In genomic region chr18:26440644-26441043, GRCh38 we compare ENCODE assay signal across 28 cellular contexts.
DNase-seq lines count a peak whose midpoint lies in the region; ATAC-seq, FAIRE-seq and TF ChIP-seq lines count a peak whose summit lies in the region.
"Had no signal": no experiment of that assay in that cellular context is flagged by ENCODE, and none has a peak within 500 bp of the region (broad histone marks: within the 10 kb centered on the region; RNA-seq: fewer than 3 reads in every experiment).

No MANE protein-coding gene starts in this region.

- ATAC-seq in upper lobe of right lung (peak; percentile 84), HG02588 (IDR thresholded peaks at IDR 0.05; ENCODE audit: unreplicated experiment) (no peak)
- ATAC-seq: activated CD8-positive, alpha-beta memory T cell treated with anti-CD3 and anti-CD28 coated beads, Interleukin-2, amount 10 ng/mL, durations not matched to agents 7 days and 5 days; CD8-positive, alpha-beta T cell; HCT116 had no signal

- H3K4me3 ChIP-seq in breast epithelium (no peak overlapping the region), fibroblast of mammary gland (ENCODE audit: control insufficient read depth, low read depth, low read length) (no peak overlapping the region), keratinocyte (ENCODE audit: control insufficient read depth in 2 of 3, extremely low read depth in 1 of 3, insufficient read depth in 2 of 3, low read depth in 1 of 3, low read length in 3 of 3) (no peak overlapping the region), upper lobe of right lung (no peak overlapping the region)
- H3K4me3 ChIP-seq: ascending aorta, K562, psoas muscle, SJCRH30, thyroid gland had no signal

- peak; percentile 71 for FAIRE-seq in keratinocyte (lab: Jason Lieb, UNC)
- FAIRE-seq: K562 had no signal

- peak overlapping the region; percentile 78 for H3K4me2 ChIP-seq in keratinocyte (ENCODE audit: control insufficient read depth, extremely low read depth, insufficient read depth, low read depth, low read length)

- H3K27me3 Mint-ChIP-seq in MCF 10A (ENCODE audit: insufficient read depth, unreplicated experiment) = no peaks in the 10 kb centered on the region

- BruUV-seq in MCF 10A (replicated peaks; lab: Mats Ljungman, UMichigan) = no TSS peak

- H3K4me1 Mint-ChIP-seq in MCF 10A (ENCODE audit: insufficient read depth, unreplicated experiment) = peaks cover 43% of the 10 kb centered on the region
- H3K4me1 Mint-ChIP-seq: activated CD4-positive, alpha-beta T cell treated with anti-CD3 and anti-CD28 coated beads, Interleukin-2, amount 10 ng/mL, durations not matched to agents 24 days and 14 days; activated CD8-positive, alpha-beta memory T cell treated with anti-CD3 and anti-CD28 coated beads, Interleukin-2, amount 10 ng/mL, durations not matched to agents 7 days and 5 days; activated naive CD4-positive, alpha-beta T cell treated with anti-CD3 and anti-CD28 coated beads, Interleukin-2, amount 50 U/mL, for 24 hours had no signal

- H2AFZ ChIP-seq in keratinocyte (ENCODE audit: control insufficient read depth, low read length) = peak overlapping the region; percentile 65

- CTCF ChIA-PET in MCF 10A (lab: Yijun Ruan, JAX) = interaction anchor here (0.7 to 2.9 kb wide), 11 partner anchors 8 to 109 kb away, joined by 3 to 12 read pairs (median 4); partner anchors contain the start of gene KCTD1

- POLR2A ChIA-PET in MCF 10A (lab: Yijun Ruan, JAX) = interaction anchor here (0.7 to 7.2 kb wide), 22 partner anchors 8 to 180 kb away, joined by 3 to 41 read pairs (median 6); partner anchors contain the start of gene KCTD1

- no peaks in the 10 kb centered on the region for H3K9me1 ChIP-seq in keratinocyte (ENCODE audit: control insufficient read depth, extremely low read depth, insufficient read depth, low read length)

- no peaks in the 10 kb centered on the region for H3K79me2 ChIP-seq in keratinocyte (ENCODE audit: control insufficient read depth, insufficient read depth, low read length)

- peak; percentile 77 for DNase-seq in MCF 10A (ENCODE audit: unreplicated experiment)
- no peak for DNase-seq in breast epithelium (ENCODE audit: low spot score in 2 of 2)
- peak; percentile 20 for DNase-seq in fibroblast of mammary gland (ENCODE audit: low read depth)
- DNase-seq in keratinocyte (ENCODE audit: low read depth, low spot score) = no peak
- no peak for DNase-seq in upper lobe of right lung
- DNase-seq in OCI-M2 (lab: John Stamatoyannopoulos, UW; ENCODE audit: unreplicated experiment) = no peak
- no peak for DNase-seq in NCI-H2171 treated with DMSO at 0.1 percent for 48 hours (lab: John Stamatoyannopoulos, UW)
- DNase-seq: activated CD4-positive, alpha-beta T cell treated with anti-CD3 and anti-CD28 coated beads, Interleukin-2, amount 10 ng/mL, durations not matched to agents 24 days and 14 days; activated CD8-positive, alpha-beta memory T cell treated with anti-CD3 and anti-CD28 coated beads, Interleukin-2, amount 10 ng/mL, durations not matched to agents 7 days and 5 days; CD8-positive, alpha-beta T cell; effector CD8-positive, alpha-beta T cell; esophagus squamous epithelium; GDM1; NCI-H1694; NCI-H748 treated with DMSO at 0.1 percent for 48 hours; PC-3; psoas muscle; SJCRH30; stimulated activated CD4-positive, alpha-beta T cell treated with anti-CD3 and anti-CD28 coated beads, Interleukin-2, amount 100 ng/mL, for 48 hours; stimulated activated naive CD4-positive, alpha-beta T cell treated with Interleukin-2 at 50 U/mL for 16 hours; T-helper 1 cell had no signal

- no peaks in the 10 kb centered on the region for H3K9me3 ChIP-seq in breast epithelium
- H3K9me3 ChIP-seq in keratinocyte (ENCODE audit: control insufficient read depth, low read depth, low read length) = no peaks in the 10 kb centered on the region
- H3K9me3 ChIP-seq in upper lobe of right lung = no peaks in the 10 kb centered on the region
- H3K9me3 ChIP-seq: ascending aorta, esophagus squamous epithelium, psoas muscle, SJCRH30, thyroid gland had no signal

- H3K36me3 ChIP-seq in breast epithelium = no peaks in the 10 kb centered on the region
- no peaks in the 10 kb centered on the region for H3K36me3 ChIP-seq in keratinocyte (ENCODE audit: control insufficient read depth in 2 of 2, extremely low read depth in 1 of 2, insufficient read depth in 2 of 2, low read length in 2 of 2)
- H3K36me3 ChIP-seq in upper lobe of right lung = no peaks in the 10 kb centered on the region
- H3K36me3 ChIP-seq: ascending aorta, esophagus squamous epithelium, SJCRH30, thyroid gland had no signal

- H3K27me3 ChIP-seq in breast epithelium = no peaks in the 10 kb centered on the region
- no peaks in the 10 kb centered on the region for H3K27me3 ChIP-seq in keratinocyte (ENCODE audit: control insufficient read depth, extremely low read depth, insufficient read depth, low read length)
- no peaks in the 10 kb centered on the region for H3K27me3 ChIP-seq in upper lobe of right lung
- H3K27me3 ChIP-seq: ascending aorta, esophagus squamous epithelium, SJCRH30, thyroid gland had no signal

- H4K20me1 ChIP-seq in keratinocyte (ENCODE audit: control insufficient read depth, extremely low read depth, insufficient read depth, low read length) = no peaks in the 10 kb centered on the region

- H3K4me1 ChIP-seq in breast epithelium (no peaks in the 10 kb centered on the region), keratinocyte (ENCODE audit: control insufficient read depth, extremely low read depth, insufficient read depth, low read length) (peaks cover 34% of the 10 kb centered on the region), upper lobe of right lung (no peaks in the 10 kb centered on the region)
- H3K4me1 ChIP-seq: ascending aorta, psoas muscle, SJCRH30, thyroid gland had no signal

- TF ChIP-seq POLR2A in breast epithelium (IDR thresholded peaks at IDR 0.05) = no peak

- intact Hi-C loops in MCF 10A (cut with micrococcal nuclease) (no loop called here), breast epithelium (cut with DNase I; ENCODE audit: low total_unique reads) (no loop called here), upper lobe of right lung (cut with DNase I) (no loop called here)

- H3K36me3 Mint-ChIP-seq in MCF 10A (ENCODE audit: insufficient read depth, unreplicated experiment) = no peaks in the 10 kb centered on the region
- H3K36me3 Mint-ChIP-seq: activated CD8-positive, alpha-beta memory T cell treated with anti-CD3 and anti-CD28 coated beads, Interleukin-2, amount 10 ng/mL, durations not matched to agents 7 days and 5 days; activated naive CD4-positive, alpha-beta T cell treated with anti-CD3 and anti-CD28 coated beads, Interleukin-2, amount 50 U/mL, for 24 hours; CD8-positive, alpha-beta T cell had no signal

- dilution Hi-C loops in keratinocyte (cut with MboI; ENCODE audit: extremely low pct_ligation_motif_present, low sequenced_read_pairs) = no loop called here

- H3K9me3 Mint-ChIP-seq in MCF 10A (ENCODE audit: unreplicated experiment) = peaks cover 19% of the 10 kb centered on the region
- H3K9me3 Mint-ChIP-seq: activated CD4-positive, alpha-beta T cell treated with anti-CD3 and anti-CD28 coated beads, Interleukin-2, amount 10 ng/mL, durations not matched to agents 24 days and 14 days; activated naive CD4-positive, alpha-beta T cell treated with anti-CD3 and anti-CD28 coated beads, Interleukin-2, amount 50 U/mL, for 24 hours; CD8-positive, alpha-beta T cell had no signal

- H3K4me3 Mint-ChIP-seq in MCF 10A (ENCODE audit: unreplicated experiment) = peak overlapping the region; percentile 58
- H3K4me3 Mint-ChIP-seq: activated CD4-positive, alpha-beta T cell treated with anti-CD3 and anti-CD28 coated beads, Interleukin-2, amount 10 ng/mL, durations not matched to agents 24 days and 14 days; activated CD8-positive, alpha-beta memory T cell treated with anti-CD3 and anti-CD28 coated beads, Interleukin-2, amount 10 ng/mL, durations not matched to agents 7 days and 5 days; activated naive CD4-positive, alpha-beta T cell treated with anti-CD3 and anti-CD28 coated beads, Interleukin-2, amount 50 U/mL, for 24 hours; CD8-positive, alpha-beta T cell had no signal

- peak overlapping the region; percentile 48 for H3K9ac ChIP-seq in keratinocyte (ENCODE audit: control insufficient read depth, extremely low read depth, insufficient read depth, low read length)

- no peak for TF ChIP-seq CTCF in MCF 10A (IDR thresholded peaks at IDR 0.05; ENCODE audit: unreplicated experiment)
- no peak for TF ChIP-seq CTCF in breast epithelium (IDR thresholded peaks at IDR 0.05)
- TF ChIP-seq CTCF in fibroblast of mammary gland (conservative IDR thresholded peaks at IDR 0.05; ENCODE audit: control insufficient read depth, insufficient read depth, low read depth, low read length) = no peak
- TF ChIP-seq CTCF in keratinocyte (optimal IDR thresholded peaks at IDR 0.05 in 1 of 3, IDR thresholded peaks at IDR 0.05 in 1 of 3, conservative IDR thresholded peaks at IDR 0.05 in 1 of 3; ENCODE audit: extremely low read depth in 1 of 3, insufficient read depth in 2 of 3, low read length in 3 of 3) = no peak
- TF ChIP-seq CTCF in upper lobe of right lung (IDR thresholded peaks at IDR 0.05) = no peak

- peak overlapping the region; percentile 88 for H3K27ac Mint-ChIP-seq in MCF 10A (ENCODE audit: low read depth, unreplicated experiment)
- H3K27ac Mint-ChIP-seq: activated CD4-positive, alpha-beta T cell treated with anti-CD3 and anti-CD28 coated beads, Interleukin-2, amount 10 ng/mL, durations not matched to agents 24 days and 14 days; activated CD8-positive, alpha-beta memory T cell treated with anti-CD3 and anti-CD28 coated beads, Interleukin-2, amount 10 ng/mL, durations not matched to agents 7 days and 5 days; activated naive CD4-positive, alpha-beta T cell treated with anti-CD3 and anti-CD28 coated beads, Interleukin-2, amount 50 U/mL, for 24 hours; CD8-positive, alpha-beta T cell had no signal

- H3K27ac ChIP-seq in breast epithelium (peak overlapping the region in 1 of 2 donors; percentile 16), keratinocyte (ENCODE audit: control insufficient read depth, insufficient read depth, low read length) (peak overlapping the region; percentile 66), upper lobe of right lung (no peak overlapping the region)
- H3K27ac ChIP-seq: 22Rv1, ascending aorta, psoas muscle, SJCRH30, thyroid gland had no signal

Comparison
In these comparisons a context has a peak if more than half of its experiments do, and no peak if none do; other contexts are left out.
1. DNase-seq: peak in MCF 10A (single experiment) and fibroblast of mammary gland (single experiment); none in breast epithelium (0 of 2), keratinocyte (single experiment), upper lobe of right lung (single experiment), OCI-M2 (single experiment) and NCI-H2171 treated with DMSO at 0.1 percent for 48 hours (single experiment).